12 cellular contexts compared by ENCODE assay signal in genomic region chr12:55995366-55995765, GRCh38. TPM values are rescaled to one million over a fixed set of nuclear protein-coding genes. Genes with fewer than 3 reads are reported as not detected.
A peak's percentile ranks its signal among the peaks of the same experiment; 100 is the strongest.
DNase-seq lines count a peak whose midpoint lies in the region; ATAC-seq and TF ChIP-seq lines count a peak whose summit lies in the region.
"Had no signal": no experiment of that assay in that cellular context is flagged by ENCODE, and none has a peak within 500 bp of the region (broad histone marks: within the 10 kb centered on the region; RNA-seq: fewer than 3 reads in every experiment).

No MANE protein-coding gene starts in this region.

- peak overlapping the region; percentile 42 for H3K27ac ChIP-seq in RWPE1

- ATAC-seq in left lobe of liver, result peak; percentile 4
- no peak for ATAC-seq in GM18511 (IDR thresholded peaks at IDR 0.05; ENCODE audit: unreplicated experiment)

- H3K4me3 Mint-ChIP-seq in progenitor cell of endocrine pancreas (ENCODE audit: low read depth), result no peak overlapping the region
- H3K4me3 Mint-ChIP-seq in glutamatergic neuron (ENCODE audit: unreplicated experiment), result no peak overlapping the region

- peaks cover 13% of the 10 kb centered on the region for H3K4me1 Mint-ChIP-seq in progenitor cell of endocrine pancreas (ENCODE audit: low read depth)
- no peaks in the 10 kb centered on the region for H3K4me1 Mint-ChIP-seq in glutamatergic neuron (ENCODE audit: low read depth, unreplicated experiment)

- no peaks in the 10 kb centered on the region for H3K9me3 Mint-ChIP-seq in progenitor cell of endocrine pancreas (ENCODE audit: low read depth)
- peaks cover 9% of the 10 kb centered on the region for H3K9me3 Mint-ChIP-seq in glutamatergic neuron (ENCODE audit: unreplicated experiment)
- H3K9me3 Mint-ChIP-seq: CD8-positive, alpha-beta memory T cell had no signal

- DNase-seq in DMS53 (lab: John Stamatoyannopoulos, UW) (peak; percentile 17), DMS53 treated with DMSO at 0.1 percent for 48 hours (lab: John Stamatoyannopoulos, UW; ENCODE audit: unreplicated experiment) (no peak), RWPE1 (ENCODE audit: low spot score) (no peak), left lobe of liver (ENCODE audit: low spot score) (no peak), progenitor cell of endocrine pancreas (ENCODE audit: low spot score, unreplicated experiment) (no peak), glutamatergic neuron (no peak), SKM-1 treated with dmso at 0.1 percent for 144 hours (lab: John Stamatoyannopoulos, UW; ENCODE audit: unreplicated experiment) (no peak)
- DNase-seq: 8988T, GOT3, KG1 had no signal

- TF ChIP-seq CTCF in RWPE1 (conservative IDR thresholded peaks at IDR 0.05; ENCODE audit: low read depth), result no peak
- TF ChIP-seq CTCF in progenitor cell of endocrine pancreas (IDR thresholded peaks at IDR 0.05; ENCODE audit: unreplicated experiment), result no peak
- no peak for TF ChIP-seq CTCF in glutamatergic neuron (IDR thresholded peaks at IDR 0.05; ENCODE audit: partially characterized antibody, unreplicated experiment)

- H3K36me3 Mint-ChIP-seq in progenitor cell of endocrine pancreas (ENCODE audit: insufficient read depth), result peaks cover 18% of the 10 kb centered on the region
- H3K36me3 Mint-ChIP-seq in glutamatergic neuron (ENCODE audit: unreplicated experiment), result no peaks in the 10 kb centered on the region

- no peaks in the 10 kb centered on the region for H3K27me3 Mint-ChIP-seq in progenitor cell of endocrine pancreas
- no peaks in the 10 kb centered on the region for H3K27me3 Mint-ChIP-seq in glutamatergic neuron (ENCODE audit: unreplicated experiment)

- POLR2A ChIA-PET in RWPE1 (lab: Yijun Ruan, JAX; ENCODE audit: low non-redundant PET), result no interaction called here

- H3K27ac Mint-ChIP-seq in progenitor cell of endocrine pancreas (peak overlapping the region; percentile 59), glutamatergic neuron (ENCODE audit: unreplicated experiment) (no peak overlapping the region)

- CTCF ChIA-PET in RWPE1 (lab: Yijun Ruan, JAX), result interaction anchor here (0.6 to 2.1 kb wide), 13 partner anchors 7 to 607 kb away, joined by 3 to 6 read pairs (median 4); no protein-coding TSS in a partner anchor

RNA-seq across cellular contexts. Expression of gene SUOX, which starts 1.7 kb away (rescaled TPM):
- 56.1 TPM for total RNA-seq in left lobe of liver
- total RNA-seq in progenitor cell of endocrine pancreas, result 44.8 and 45.6 TPM in 2 replicates
- total RNA-seq in glutamatergic neuron (ENCODE audit: unreplicated experiment), result 23.9 TPM

RNA-seq across cellular contexts. Expression of gene RAB5B, which starts 21.5 kb away (rescaled TPM):
- total RNA-seq in left lobe of liver, result 46.5 TPM
- total RNA-seq in progenitor cell of endocrine pancreas, result 111 and 116 TPM in 2 replicates
- 170 TPM for total RNA-seq in glutamatergic neuron (ENCODE audit: unreplicated experiment)

RNA-seq across cellular contexts. Expression of gene IKZF4, which starts 25.5 kb away (rescaled TPM):
- total RNA-seq in left lobe of liver, result 2.3 TPM
- total RNA-seq in progenitor cell of endocrine pancreas, result 20.6 and 21.0 TPM in 2 replicates
- total RNA-seq in glutamatergic neuron (ENCODE audit: unreplicated experiment), result 24.1 TPM

RNA-seq across cellular contexts. Expression of gene CDK2, which starts 28.7 kb away (rescaled TPM):
- total RNA-seq in left lobe of liver (11.0 TPM), progenitor cell of endocrine pancreas (62.1 and 66.9 TPM in 2 replicates), glutamatergic neuron (ENCODE audit: unreplicated experiment) (20.5 TPM)

RNA-seq across cellular contexts. Expression of gene PMEL, which starts 29.5 kb away (rescaled TPM):
- total RNA-seq in left lobe of liver (5.4 TPM), progenitor cell of endocrine pancreas (3.7 and 6.3 TPM in 2 replicates), glutamatergic neuron (ENCODE audit: unreplicated experiment) (851 TPM)
